28 cellular contexts compared by ENCODE assay signal in the genomic region with DNA sequence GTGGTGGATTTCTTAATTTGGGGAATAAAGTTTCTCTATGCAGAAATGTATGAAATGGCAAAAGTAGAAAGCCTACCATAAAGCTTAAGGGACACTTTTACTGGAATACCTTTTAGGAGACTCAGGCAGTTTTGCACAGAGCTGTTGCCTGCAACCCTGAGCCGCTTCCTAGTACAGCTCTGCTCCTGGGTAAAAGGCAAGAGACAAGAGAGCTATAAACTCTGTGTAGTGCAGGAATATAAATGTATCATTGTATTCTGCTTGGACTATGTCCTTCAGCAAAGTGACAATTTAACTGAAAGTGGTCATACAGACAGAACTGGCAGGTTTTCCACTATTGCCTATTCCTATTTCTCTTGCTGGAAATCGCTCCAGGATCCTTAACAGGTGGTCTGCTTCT.
"Had no signal": no experiment of that assay in that cellular context is flagged by ENCODE, and none has a peak within 500 bp of the region (broad histone marks: within the 10 kb centered on the region; RNA-seq: fewer than 3 reads in every experiment).

No MANE protein-coding gene starts in this region.

- H3K27ac Mint-ChIP-seq: activated CD4-positive, alpha-beta memory T cell treated with anti-CD3 and anti-CD28 coated beads for 36 hours; activated CD4-positive, alpha-beta T cell treated with anti-CD3 and anti-CD28 coated beads for 36 hours; activated CD4-positive, alpha-beta T cell treated with anti-CD3 and anti-CD28 coated beads, Interleukin-2, amount 10 ng/mL, durations not matched to agents 24 days and 14 days; activated CD8-positive, alpha-beta memory T cell treated with anti-CD3 and anti-CD28 coated beads, Interleukin-2, amount 10 ng/mL, durations not matched to agents 7 days and 5 days; activated CD8-positive, alpha-beta T cell treated with anti-CD3 and anti-CD28 coated beads, Interleukin-2, amount 10 ng/mL, durations not matched to agents 7 days and 5 days; activated naive CD4-positive, alpha-beta T cell treated with anti-CD3 and anti-CD28 coated beads for 36 hours; activated naive CD4-positive, alpha-beta T cell treated with anti-CD3 and anti-CD28 coated beads, Interleukin-2, amount 50 U/mL, for 24 hours; activated naive CD8-positive, alpha-beta T cell treated with anti-CD3 and anti-CD28 coated beads for 36 hours; activated naive CD8-positive, alpha-beta T cell treated with anti-CD3 and anti-CD28 coated beads, Interleukin-2, amount 50 U/mL, for 24 hours; activated T-helper 1 cell treated with anti-CD3 and anti-CD28 coated beads, Interleukin-12 subunit alpha, Interleukin-12 subunit beta, Interleukin-2, Interleukin-4 antibody, amounts not matched to agents 30 ng/mL and 10 ng/mL and 1 ng/mL, durations not matched to agents 14 hours and 24 hours and 36 hours; activated T-helper 2 cell treated with anti-CD3 and anti-CD28 coated beads, Interferon-gamma antibody, Interleukin-2, Interleukin-4, amounts not matched to agents 10 μg/mL and 5 μg/mL and 100 μg/mL, durations not matched to agents 14 hours and 24 hours and 36 hours had no signal

- H3K27me3 ChIP-seq: adrenal gland, body of pancreas, esophagus squamous epithelium, gastroesophageal sphincter had no signal

- H3K4me3 Mint-ChIP-seq: activated CD4-positive, alpha-beta memory T cell treated with anti-CD3 and anti-CD28 coated beads for 36 hours; activated CD4-positive, alpha-beta T cell treated with anti-CD3 and anti-CD28 coated beads for 36 hours; activated CD4-positive, alpha-beta T cell treated with anti-CD3 and anti-CD28 coated beads, Interleukin-2, amount 10 ng/mL, durations not matched to agents 24 days and 14 days; activated CD8-positive, alpha-beta memory T cell treated with anti-CD3 and anti-CD28 coated beads, Interleukin-2, amount 10 ng/mL, durations not matched to agents 7 days and 5 days; activated CD8-positive, alpha-beta T cell treated with anti-CD3 and anti-CD28 coated beads, Interleukin-2, amount 10 ng/mL, durations not matched to agents 7 days and 5 days; activated naive CD4-positive, alpha-beta T cell treated with anti-CD3 and anti-CD28 coated beads for 36 hours; activated naive CD4-positive, alpha-beta T cell treated with anti-CD3 and anti-CD28 coated beads, Interleukin-2, amount 50 U/mL, for 24 hours; activated naive CD8-positive, alpha-beta T cell treated with anti-CD3 and anti-CD28 coated beads for 36 hours; activated naive CD8-positive, alpha-beta T cell treated with anti-CD3 and anti-CD28 coated beads, Interleukin-2, amount 50 U/mL, for 24 hours; activated T-helper 1 cell treated with anti-CD3 and anti-CD28 coated beads, Interleukin-12 subunit alpha, Interleukin-12 subunit beta, Interleukin-2, Interleukin-4 antibody, amounts not matched to agents 30 ng/mL and 10 ng/mL and 1 ng/mL, durations not matched to agents 14 hours and 24 hours and 36 hours had no signal

- H3K4me1 Mint-ChIP-seq: activated CD4-positive, alpha-beta T cell treated with anti-CD3 and anti-CD28 coated beads for 36 hours; activated CD4-positive, alpha-beta T cell treated with anti-CD3 and anti-CD28 coated beads, Interleukin-2, amount 10 ng/mL, durations not matched to agents 24 days and 14 days; activated CD8-positive, alpha-beta memory T cell treated with anti-CD3 and anti-CD28 coated beads, Interleukin-2, amount 10 ng/mL, durations not matched to agents 7 days and 5 days; activated naive CD4-positive, alpha-beta T cell treated with anti-CD3 and anti-CD28 coated beads, Interleukin-2, amount 50 U/mL, for 24 hours; activated naive CD8-positive, alpha-beta T cell treated with anti-CD3 and anti-CD28 coated beads for 36 hours; activated naive CD8-positive, alpha-beta T cell treated with anti-CD3 and anti-CD28 coated beads, Interleukin-2, amount 50 U/mL, for 24 hours had no signal

- H3K4me3 ChIP-seq: adrenal gland, body of pancreas, esophagus squamous epithelium, gastroesophageal sphincter had no signal

- DNase-seq: activated CD4-positive, alpha-beta memory T cell treated with anti-CD3 and anti-CD28 coated beads for 36 hours; activated CD4-positive, alpha-beta T cell treated with anti-CD3 and anti-CD28 coated beads for 36 hours; activated CD4-positive, alpha-beta T cell treated with anti-CD3 and anti-CD28 coated beads, Interleukin-2, amount 10 ng/mL, durations not matched to agents 24 days and 14 days; activated CD4-positive, CD25-positive, alpha-beta regulatory T cell; activated CD4-positive, CD25-positive, alpha-beta regulatory T cell treated with anti-CD3 and anti-CD28 coated beads, Interleukin-2, amount 50 U/mL, for 72 hours; activated CD8-positive, alpha-beta memory T cell treated with anti-CD3 and anti-CD28 coated beads, Interleukin-2, amount 10 ng/mL, durations not matched to agents 7 days and 5 days; activated CD8-positive, alpha-beta memory T cell treated with anti-CD3 and anti-CD28 coated beads, Interleukin-2, amount 50 U/mL, for 4 hours; activated CD8-positive, alpha-beta T cell treated with anti-CD3 and anti-CD28 coated beads, Interleukin-2, amount 10 ng/mL, durations not matched to agents 7 days and 5 days; activated effector memory CD4-positive, alpha-beta T cell treated with anti-CD3 and anti-CD28 coated beads, Interleukin-2, amount 50 U/mL, for 16 hours; activated naive CD4-positive, alpha-beta T cell treated with anti-CD3 and anti-CD28 coated beads for 36 hours; activated naive CD8-positive, alpha-beta T cell treated with anti-CD3 and anti-CD28 coated beads for 36 hours; activated naive CD8-positive, alpha-beta T cell treated with anti-CD3 and anti-CD28 coated beads, Interleukin-2, amount 50 U/mL, for 24 hours; activated T-cell treated with anti-CD3 and anti-CD28 coated beads, Interleukin-2, amount 50 U/mL, for 1 hour; activated T-cell treated with anti-CD3 and anti-CD28 coated beads, Interleukin-2, amount 50 U/mL, for 48 hours; adrenal gland; amygdala; aorta; body of pancreas; caudate nucleus; effector CD8-positive, alpha-beta T cell; esophagus squamous epithelium; foreskin melanocyte; T-helper 2 cell had no signal

- H3K27me3 Mint-ChIP-seq: activated CD4-positive, alpha-beta memory T cell treated with anti-CD3 and anti-CD28 coated beads for 36 hours; activated CD4-positive, alpha-beta T cell treated with anti-CD3 and anti-CD28 coated beads for 36 hours; activated CD4-positive, alpha-beta T cell treated with anti-CD3 and anti-CD28 coated beads, Interleukin-2, amount 10 ng/mL, durations not matched to agents 24 days and 14 days; activated CD8-positive, alpha-beta memory T cell treated with anti-CD3 and anti-CD28 coated beads, Interleukin-2, amount 10 ng/mL, durations not matched to agents 7 days and 5 days; activated naive CD4-positive, alpha-beta T cell treated with anti-CD3 and anti-CD28 coated beads, Interleukin-2, amount 50 U/mL, for 24 hours; activated naive CD8-positive, alpha-beta T cell treated with anti-CD3 and anti-CD28 coated beads for 36 hours had no signal

- H3K36me3 ChIP-seq: adrenal gland, esophagus squamous epithelium, gastroesophageal sphincter had no signal

- H3K9me3 Mint-ChIP-seq: activated CD4-positive, alpha-beta memory T cell treated with anti-CD3 and anti-CD28 coated beads for 36 hours; activated naive CD8-positive, alpha-beta T cell treated with anti-CD3 and anti-CD28 coated beads for 36 hours; activated naive CD8-positive, alpha-beta T cell treated with anti-CD3 and anti-CD28 coated beads, Interleukin-2, amount 50 U/mL, for 24 hours had no signal

- H3K36me3 Mint-ChIP-seq: activated CD4-positive, alpha-beta memory T cell treated with anti-CD3 and anti-CD28 coated beads for 36 hours; activated CD8-positive, alpha-beta memory T cell treated with anti-CD3 and anti-CD28 coated beads, Interleukin-2, amount 10 ng/mL, durations not matched to agents 7 days and 5 days; activated naive CD4-positive, alpha-beta T cell treated with anti-CD3 and anti-CD28 coated beads, Interleukin-2, amount 50 U/mL, for 24 hours; activated naive CD8-positive, alpha-beta T cell treated with anti-CD3 and anti-CD28 coated beads for 36 hours had no signal

- H3K9me3 ChIP-seq: adrenal gland, body of pancreas, esophagus squamous epithelium, gastroesophageal sphincter had no signal

- H3K27ac ChIP-seq: adrenal gland, body of pancreas, epithelial cell of prostate, esophagus squamous epithelium, gastroesophageal sphincter had no signal

- H3K4me1 ChIP-seq: adrenal gland, body of pancreas, esophagus squamous epithelium, gastroesophageal sphincter had no signal

- ATAC-seq: activated CD4-positive, alpha-beta T cell treated with anti-CD3 and anti-CD28 coated beads for 36 hours; activated CD8-positive, alpha-beta memory T cell treated with anti-CD3 and anti-CD28 coated beads, Interleukin-2, amount 10 ng/mL, durations not matched to agents 7 days and 5 days; activated CD8-positive, alpha-beta T cell treated with anti-CD3 and anti-CD28 coated beads, Interleukin-2, amount 10 ng/mL, durations not matched to agents 7 days and 5 days; activated naive CD8-positive, alpha-beta T cell treated with anti-CD3 and anti-CD28 coated beads, Interleukin-2, amount 50 U/mL, for 24 hours; body of pancreas; gastroesophageal sphincter had no signal
